13 cellular contexts compared by ENCODE assay signal in the genomic region with DNA sequence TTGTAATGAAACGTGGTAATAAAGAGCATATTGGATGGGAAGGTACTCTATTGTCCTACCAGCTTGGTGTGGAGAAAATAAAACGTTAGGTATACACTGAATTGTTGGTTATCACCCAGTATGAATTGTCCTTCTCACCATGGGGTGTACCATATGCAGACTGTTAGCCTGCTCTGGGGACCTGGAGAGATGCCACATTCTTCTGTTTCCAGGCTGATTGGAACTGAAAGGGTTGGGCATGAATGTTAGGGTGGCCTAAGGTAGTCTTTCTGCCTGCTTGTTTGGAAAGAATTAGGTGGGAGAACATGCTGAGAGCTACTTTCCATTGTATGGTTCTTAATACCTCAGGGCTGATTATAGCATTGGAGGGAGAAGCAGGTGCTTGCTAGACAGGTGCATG.
DNase-seq lines count a peak whose midpoint lies in the region; TF ChIP-seq lines count a peak whose summit lies in the region.
"Had no signal": no experiment of that assay in that cellular context is flagged by ENCODE, and none has a peak within 500 bp of the region (broad histone marks: within the 10 kb centered on the region; RNA-seq: fewer than 3 reads in every experiment).

No MANE protein-coding gene starts in this region.

- H3K27me3 ChIP-seq in prostate gland (replicated peaks; ENCODE audit: insufficient read depth): no peaks in the 10 kb centered on the region
- H3K27me3 ChIP-seq: SJCRH30 had no signal

- no peaks in the 10 kb centered on the region for H3K9me3 ChIP-seq in prostate gland
- H3K9me3 ChIP-seq: SJCRH30 had no signal

- no peaks in the 10 kb centered on the region for H3K36me3 ChIP-seq in prostate gland
- H3K36me3 ChIP-seq: SJCRH30 had no signal

- no peaks in the 10 kb centered on the region for H3K4me1 ChIP-seq in prostate gland (replicated peaks)

- intact Hi-C loops in prostate gland (cut with DNase I): no loop called here

- peak; percentile 59 for DNase-seq in NCI-H1436 (lab: John Stamatoyannopoulos, UW)
- no peak for DNase-seq in NCI-H1436 treated with DMSO at 0.1 percent for 48 hours (lab: John Stamatoyannopoulos, UW)
- DNase-seq in NCI-H1930 (lab: John Stamatoyannopoulos, UW): peak; percentile 86 to 88
- peak; percentile 96 for DNase-seq in NCI-H69 (lab: John Stamatoyannopoulos, UW)
- peak; percentile 69 for DNase-seq in cerebellum (ENCODE audit: low spot score)
- no peak for DNase-seq in MV-4-11 (lab: John Stamatoyannopoulos, UW)
- DNase-seq in stimulated activated CD4-positive, alpha-beta T cell treated with anti-CD3 and anti-CD28 coated beads, Interleukin-2, amount 100 ng/mL, for 24 hours: no peak
- DNase-seq in prostate gland (ENCODE audit: low spot score): no peak
- DNase-seq: DND-41, GF-D8, SJCRH30 had no signal

- H3K4me3 ChIP-seq in prostate gland: no peak overlapping the region
- H3K4me3 ChIP-seq: GM23338, SJCRH30 had no signal

- no peak for TF ChIP-seq CTCF in prostate gland (IDR thresholded peaks at IDR 0.05)

- TF ChIP-seq POLR2A in prostate gland (IDR thresholded peaks at IDR 0.05): no peak

- no peak overlapping the region for H3K27ac ChIP-seq in prostate gland
- H3K27ac ChIP-seq: RWPE1, SJCRH30 had no signal

- 85% methylated on average over 2 of the region's 2 CpGs for WGBS in prostate gland

Comparison
In these comparisons a context has a peak if more than half of its experiments do, and no peak if none do; other contexts are left out.
1. DNase-seq: peak in NCI-H1436 (single experiment), NCI-H1930 (2 of 2), NCI-H69 (single experiment) and cerebellum (single experiment); none in NCI-H1436 treated with DMSO at 0.1 percent for 48 hours (single experiment), MV-4-11 (single experiment), stimulated activated CD4-positive, alpha-beta T cell treated with anti-CD3 and anti-CD28 coated beads, Interleukin-2, amount 100 ng/mL, for 24 hours (0 of 2) and prostate gland (single experiment).